In genomic region chr10:67306588-67307205, GRCh38 we compare ENCODE assay signal across 8 cellular contexts.
A peak's percentile ranks its signal among the peaks of the same experiment; 100 is the strongest.
DNase-seq lines count a peak whose midpoint lies in the region; ATAC-seq and TF ChIP-seq lines count a peak whose summit lies in the region.

No MANE protein-coding gene starts in this region.

- peaks cover 3% of the 10 kb centered on the region; the same call in 1 of the 2 replicates for H3K9me2 ChIP-seq in GM23338 (ENCODE audit: insufficient read depth)

- no peak overlapping the region for H3K27ac Mint-ChIP-seq in GM23338
- H3K27ac Mint-ChIP-seq in activated T-helper 17 cell treated with anti-CD3 and anti-CD28 coated beads, Interleukin-2, amount 50 U/mL, for 72 hours, result no peak overlapping the region

- H3K4me1 Mint-ChIP-seq in GM23338, result 0 out of 3 replicates have a peak, but pooled peaks cover 2% of the 10 kb centered on the region
- no peaks in the 10 kb centered on the region for H3K4me1 Mint-ChIP-seq in activated T-helper 17 cell treated with anti-CD3 and anti-CD28 coated beads, Interleukin-2, amount 50 U/mL, for 72 hours

- H3K27me3 Mint-ChIP-seq in GM23338 (ENCODE audit: insufficient read depth, low read depth, poor library complexity), result peaks cover 3% of the 10 kb centered on the region
- H3K27me3 Mint-ChIP-seq in activated T-helper 17 cell treated with anti-CD3 and anti-CD28 coated beads, Interleukin-2, amount 50 U/mL, for 72 hours, result no peaks in the 10 kb centered on the region

- H3K79me2 ChIP-seq in GM23338 (replicated peaks; ENCODE audit: insufficient read depth), result no peaks in the 10 kb centered on the region

- no peaks in the 10 kb centered on the region for H4K20me1 ChIP-seq in GM23338 (replicated peaks; ENCODE audit: insufficient read depth)

- H3K4me1 ChIP-seq in GM23338 (ENCODE audit: insufficient read depth), result no peaks in the 10 kb centered on the region

- in situ Hi-C loops in SK-MEL-5 (cut with HindIII; ENCODE audit: low pct_unique_long_range_greater_than_20kb, low sequenced_read_pairs), result no loop called here

- DNase-seq in AG10803 (ENCODE audit: low read depth) (no peak), GM23338 (ENCODE audit: low spot score) (peak; percentile 82), SK-MEL-5 (ENCODE audit: low read depth, low spot score) (peak; percentile 52), iPS-NIHi7 (ENCODE audit: extremely low spot score) (peak; percentile 71)

- no peak overlapping the region for H3K4me3 Mint-ChIP-seq in GM23338
- no peak overlapping the region for H3K4me3 Mint-ChIP-seq in activated T-helper 17 cell treated with anti-CD3 and anti-CD28 coated beads, Interleukin-2, amount 50 U/mL, for 72 hours

- no peaks in the 10 kb centered on the region; the same call in 1 of the 2 replicates for H3K36me3 ChIP-seq in GM23338 (ENCODE audit: insufficient read depth)

- no peak overlapping the region for H3K4me2 ChIP-seq in GM23338

- ATAC-seq in GM23338 (peak; percentile 75), GM18907 (IDR thresholded peaks at IDR 0.05; ENCODE audit: unreplicated experiment) (no peak), HG02610 (IDR thresholded peaks at IDR 0.05; ENCODE audit: unreplicated experiment) (no peak), HG03565 (IDR thresholded peaks at IDR 0.05; ENCODE audit: unreplicated experiment) (no peak)
- ATAC-seq in activated T-helper 17 cell treated with anti-CD3 and anti-CD28 coated beads, Interleukin-2, amount 50 U/mL, for 72 hours (replicated peaks), result no peak

- H3K4me3 ChIP-seq in AG10803 (ENCODE audit: low read length) (no peak overlapping the region), GM23338 (no peak overlapping the region)

- H2AFZ ChIP-seq in GM23338, result no peak overlapping the region

- TF ChIP-seq CTCF in AG10803 (conservative IDR thresholded peaks at IDR 0.05; ENCODE audit: low read length), result 0 out of 2 replicates have a peak, but pooled peaks have one; percentile 10
- peak; percentile 67 to 75 for TF ChIP-seq CTCF in GM23338 (conservative IDR thresholded peaks at IDR 0.05; ENCODE audit: low read depth in 2 of 2)

- no peak overlapping the region for H3K27ac ChIP-seq in GM23338 (ENCODE audit: low read depth)

- H3K27me3 ChIP-seq in GM23338 (ENCODE audit: insufficient read depth), result no peaks in the 10 kb centered on the region

- no peaks in the 10 kb centered on the region for H3F3A ChIP-seq in GM23338 (replicated peaks; ENCODE audit: low read depth)

- H3K36me3 Mint-ChIP-seq in GM23338 (ENCODE audit: low read depth), result peaks cover 6% of the 10 kb centered on the region
- no peaks in the 10 kb centered on the region for H3K36me3 Mint-ChIP-seq in activated T-helper 17 cell treated with anti-CD3 and anti-CD28 coated beads, Interleukin-2, amount 50 U/mL, for 72 hours (ENCODE audit: low read depth)

- H3K9me3 Mint-ChIP-seq in GM23338, result peaks cover 6% of the 10 kb centered on the region
- H3K9me3 Mint-ChIP-seq in activated T-helper 17 cell treated with anti-CD3 and anti-CD28 coated beads, Interleukin-2, amount 50 U/mL, for 72 hours, result peaks cover 6% of the 10 kb centered on the region

TF ChIP-seq in GM23338, 12 proteins besides CTCF, POLR2A, EP300 and RAD21 (continues in another document):
- TF ChIP-seq, protein P1, sequence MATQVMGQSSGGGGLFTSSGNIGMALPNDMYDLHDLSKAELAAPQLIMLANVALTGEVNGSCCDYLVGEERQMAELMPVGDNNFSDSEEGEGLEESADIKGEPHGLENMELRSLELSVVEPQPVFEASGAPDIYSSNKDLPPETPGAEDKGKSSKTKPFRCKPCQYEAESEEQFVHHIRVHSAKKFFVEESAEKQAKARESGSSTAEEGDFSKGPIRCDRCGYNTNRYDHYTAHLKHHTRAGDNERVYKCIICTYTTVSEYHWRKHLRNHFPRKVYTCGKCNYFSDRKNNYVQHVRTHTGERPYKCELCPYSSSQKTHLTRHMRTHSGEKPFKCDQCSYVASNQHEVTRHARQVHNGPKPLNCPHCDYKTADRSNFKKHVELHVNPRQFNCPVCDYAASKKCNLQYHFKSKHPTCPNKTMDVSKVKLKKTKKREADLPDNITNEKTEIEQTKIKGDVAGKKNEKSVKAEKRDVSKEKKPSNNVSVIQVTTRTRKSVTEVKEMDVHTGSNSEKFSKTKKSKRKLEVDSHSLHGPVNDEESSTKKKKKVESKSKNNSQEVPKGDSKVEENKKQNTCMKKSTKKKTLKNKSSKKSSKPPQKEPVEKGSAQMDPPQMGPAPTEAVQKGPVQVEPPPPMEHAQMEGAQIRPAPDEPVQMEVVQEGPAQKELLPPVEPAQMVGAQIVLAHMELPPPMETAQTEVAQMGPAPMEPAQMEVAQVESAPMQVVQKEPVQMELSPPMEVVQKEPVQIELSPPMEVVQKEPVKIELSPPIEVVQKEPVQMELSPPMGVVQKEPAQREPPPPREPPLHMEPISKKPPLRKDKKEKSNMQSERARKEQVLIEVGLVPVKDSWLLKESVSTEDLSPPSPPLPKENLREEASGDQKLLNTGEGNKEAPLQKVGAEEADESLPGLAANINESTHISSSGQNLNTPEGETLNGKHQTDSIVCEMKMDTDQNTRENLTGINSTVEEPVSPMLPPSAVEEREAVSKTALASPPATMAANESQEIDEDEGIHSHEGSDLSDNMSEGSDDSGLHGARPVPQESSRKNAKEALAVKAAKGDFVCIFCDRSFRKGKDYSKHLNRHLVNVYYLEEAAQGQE (IDR thresholded peaks at IDR 0.05; ENCODE audit: unreplicated experiment), result no peak
- TF ChIP-seq ETS1 (IDR thresholded peaks at IDR 0.05), result no peak
- no peak for TF ChIP-seq ZNF114 (CRISPR knock-in tag; IDR thresholded peaks at IDR 0.05)
- TF ChIP-seq ZNF331 (CRISPR knock-in tag; IDR thresholded peaks at IDR 0.05; ENCODE audit: low read depth), result no peak
- TF ChIP-seq STAT1 (IDR thresholded peaks at IDR 0.05; ENCODE audit: unreplicated experiment), result no peak
- TF ChIP-seq EZH2phosphoT487 (IDR thresholded peaks at IDR 0.05; ENCODE audit: unreplicated experiment), result no peak
- no peak for TF ChIP-seq JUNB (IDR thresholded peaks at IDR 0.05; ENCODE audit: unreplicated experiment)
